In the genomic region with DNA sequence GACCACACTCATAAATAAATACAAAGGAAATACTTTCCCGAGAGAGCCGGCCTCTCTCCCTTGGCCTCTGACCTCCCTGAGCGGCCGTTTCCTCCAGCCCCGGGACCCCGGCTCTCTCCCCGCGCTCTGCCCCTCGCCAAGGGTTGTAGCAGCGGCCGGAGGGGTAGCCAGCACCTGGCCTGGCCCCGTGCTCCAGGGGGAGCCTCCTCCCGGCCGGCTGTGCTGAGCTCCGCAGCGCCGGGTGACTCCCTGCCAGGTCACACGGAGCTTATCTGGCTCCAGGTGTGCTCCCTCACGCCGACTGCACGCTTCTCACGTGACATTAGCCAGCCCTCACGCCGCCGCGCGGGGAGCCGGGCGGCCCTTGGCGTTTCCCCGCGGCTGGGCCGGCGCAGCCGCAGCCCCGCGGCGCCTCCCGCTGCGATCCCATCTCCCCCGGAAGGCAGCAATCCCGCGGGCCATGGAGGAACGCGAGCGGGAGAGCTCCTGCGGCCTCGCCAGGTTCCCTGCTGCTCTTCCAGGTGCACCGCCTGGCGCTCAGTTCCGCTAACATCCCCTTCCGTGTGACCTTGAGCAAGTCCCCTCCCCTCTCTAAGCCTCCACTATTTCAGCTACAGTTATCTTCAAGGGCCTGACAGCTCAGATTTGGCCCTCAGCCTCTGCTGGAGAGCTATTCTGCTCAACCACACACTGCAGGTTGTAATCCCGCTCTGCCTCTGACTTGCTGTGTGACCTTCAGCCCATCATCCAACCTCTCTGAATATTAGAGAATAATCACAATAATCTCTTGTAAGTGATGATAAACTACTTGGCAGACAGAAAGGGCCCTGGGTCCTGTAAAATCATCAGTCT, we compare ENCODE assay signal across 8 cellular contexts. TPM values are rescaled to one million over a fixed set of nuclear protein-coding genes. Genes with fewer than 3 reads are reported as not detected.
DNase-seq lines count a peak whose midpoint lies in the region; ATAC-seq and TF ChIP-seq lines count a peak whose summit lies in the region.

No MANE protein-coding gene starts in this region.

- peak overlapping the region; percentile 81 for H3K4me2 ChIP-seq in GM23248 (ENCODE audit: unreplicated experiment)

- H3K27me3 ChIP-seq in BE2C = no peaks in the 10 kb centered on the region
- H3K27me3 ChIP-seq in GM23248 (replicated peaks; ENCODE audit: insufficient read depth) = no peaks in the 10 kb centered on the region
- no peaks in the 10 kb centered on the region for H3K27me3 ChIP-seq in WERI-Rb-1 (ENCODE audit: insufficient read depth, low read depth, severe bottlenecking)
- H3K27me3 ChIP-seq in layer of hippocampus (ENCODE audit: control insufficient read depth, insufficient read depth, low read length) = no peaks in the 10 kb centered on the region

- H3K9me3 ChIP-seq in BE2C (no peaks in the 10 kb centered on the region), GM23248 (ENCODE audit: low read depth) (no peaks in the 10 kb centered on the region), WERI-Rb-1 (ENCODE audit: severe bottlenecking) (no peaks in the 10 kb centered on the region)

- DNase-seq in BE2C = peak; percentile 43
- DNase-seq in GM23248 = peak; percentile 65
- peak; percentile 43 for DNase-seq in NCI-H2081 treated with DMSO at 0.1 percent for 48 hours (lab: John Stamatoyannopoulos, UW)
- DNase-seq in WERI-Rb-1 = peak; percentile 82
- peak in 23 of 61 donors; percentile 17 to 73 (median 38) for DNase-seq in caudate nucleus (lab: John Stamatoyannopoulos, UW)
- peak; percentile 35 to 49 for DNase-seq in stimulated activated CD4-positive, alpha-beta T cell treated with anti-CD3 and anti-CD28 coated beads, Interleukin-2, amount 100 ng/mL, for 48 hours

- ATAC-seq in GM19463 (IDR thresholded peaks at IDR 0.05; ENCODE audit: unreplicated experiment) = no peak

- H3K79me2 ChIP-seq in GM23248 (ENCODE audit: insufficient read depth) = peaks cover 33% of the 10 kb centered on the region; the same call in 1 of the 2 replicates

- no peaks in the 10 kb centered on the region for H3K9me2 ChIP-seq in GM23248 (ENCODE audit: insufficient read depth)

- no peak for TF ChIP-seq CTCF in BE2C (IDR thresholded peaks at IDR 0.05; ENCODE audit: low read depth, low read length)
- TF ChIP-seq CTCF in WERI-Rb-1 (IDR thresholded peaks at IDR 0.05; ENCODE audit: low read depth, low read length) = no peak

- H3K4me3 ChIP-seq in BE2C (ENCODE audit: low read depth, low read length) = peak overlapping the region; percentile 59
- H3K4me3 ChIP-seq in GM23248 = peak overlapping the region; percentile 65
- H3K4me3 ChIP-seq in WERI-Rb-1 (ENCODE audit: low read depth, low read length) = peak overlapping the region; percentile 43

- peak overlapping the region; percentile 60 for H3K9ac ChIP-seq in GM23248

- peaks cover 5% of the 10 kb centered on the region; the same call in 1 of the 2 replicates for H3F3A ChIP-seq in GM23248 (ENCODE audit: insufficient read depth)

- no peaks in the 10 kb centered on the region for H4K20me1 ChIP-seq in GM23248 (ENCODE audit: insufficient read depth)

- H3K27ac ChIP-seq in GM23248 (no peak overlapping the region), WERI-Rb-1 (peak overlapping the region; percentile 80), caudate nucleus (ENCODE audit: low read depth, low read length) (peak overlapping the region; percentile 60), layer of hippocampus (ENCODE audit: low read depth, low read length) (peak overlapping the region; percentile 59)

- H3K36me3 ChIP-seq in BE2C (no peaks in the 10 kb centered on the region), GM23248 (ENCODE audit: low read depth) (no peaks in the 10 kb centered on the region), WERI-Rb-1 (peaks cover 5% of the 10 kb centered on the region; the same call in 1 of the 2 replicates)

- WGBS in GM23248 (ENCODE audit: low coverage in 1 of 2, low lambda C conversion rate in 2 of 2, missing lambda C conversion rate in 2 of 2), 2 experiments = 2 to 3% methylated on average over 40 to 53 of the region's 53 CpGs

- in situ Hi-C loops in GM23248 (cut with MboI) = no loop called here

- peak overlapping the region; percentile 79 for H2AFZ ChIP-seq in GM23248

- H3K4me1 ChIP-seq in BE2C = no peaks in the 10 kb centered on the region
- H3K4me1 ChIP-seq in GM23248 (ENCODE audit: insufficient read depth) = peaks cover 11% of the 10 kb centered on the region; the same call in 1 of the 2 replicates

RNA-seq across cellular contexts. Expression of gene MYO18A, which starts 3.5 kb away (rescaled TPM):
- 30.5 TPM for polyA plus RNA-seq in BE2C (2012; ENCODE audit: insufficient read depth, insufficient read length, low read depth)
- 30.5 and 33.9 TPM in 2 replicates for total RNA-seq in GM23248 (2014; rRNA removed; shearing (Covaris generic))
- 12.6 and 16.0 TPM in 2 replicates for polyA plus RNA-seq in GM23248 (2016; fragmentation: Nextera tagmentation; extraction: Ambion mirVana)
